ENCODE assay signal across 1 cellular context in genomic region chr19:12669272-12670158, GRCh38.
TF ChIP-seq lines count a peak whose summit lies in the region.

No MANE protein-coding gene starts in this region.

TF ChIP-seq in HepG2, 621 proteins besides CTCF, POLR2A, EP300 and RAD21 (continued from another document and continues in another):
- TF ChIP-seq ESRRA (CRISPR knock-in tag; IDR thresholded peaks at IDR 0.05; ENCODE audit: low read depth) (0 out of 2 replicates have a peak, but pooled peaks have one; percentile 25), ZBTB38 (CRISPR knock-in tag; IDR thresholded peaks at IDR 0.05) (no peak; the same call in 1 of the 2 replicates), SMAD3 (CRISPR knock-in tag; IDR thresholded peaks at IDR 0.05) (peak; percentile 56; the same call in 1 of the 2 replicates), ZNF7 (CRISPR knock-in tag; IDR thresholded peaks at IDR 0.05) (no peak), ZNF891 (CRISPR knock-in tag; IDR thresholded peaks at IDR 0.05) (0 out of 2 replicates have a peak, but pooled peaks have one; percentile 5), SOX5 (CRISPR knock-in tag; IDR thresholded peaks at IDR 0.05; ENCODE audit: borderline replicate concordance) (no peak), FOXA1 (IDR thresholded peaks at IDR 0.05) (no peak), FOXA1 (CRISPR knock-in tag; IDR thresholded peaks at IDR 0.05) (peak; percentile 24; the same call in 1 of the 2 replicates), KLF9 (CRISPR knock-in tag; IDR thresholded peaks at IDR 0.05; ENCODE audit: low read depth) (peak; percentile 22; the same call in 1 of the 2 replicates), PLRG1 (conservative IDR thresholded peaks at IDR 0.05) (no peak), ASH2L (IDR thresholded peaks at IDR 0.05; ENCODE audit: insufficient read length, low read depth, low read length) (peak; percentile 100), ZNF567 (CRISPR knock-in tag; IDR thresholded peaks at IDR 0.05; ENCODE audit: borderline replicate concordance) (no peak), PTBP1 (IDR thresholded peaks at IDR 0.05; ENCODE audit: low read depth, low read length, poor library complexity, severe bottlenecking) (no peak), ZNF776 (CRISPR knock-in tag; IDR thresholded peaks at IDR 0.05) (no peak; the same call in 1 of the 2 replicates), TEAD2 (CRISPR knock-in tag; IDR thresholded peaks at IDR 0.05) (no peak), ZNF256 (CRISPR knock-in tag; conservative IDR thresholded peaks at IDR 0.05) (0 out of 2 replicates have a peak, but pooled peaks have one; percentile 60), U2AF2 (IDR thresholded peaks at IDR 0.05; ENCODE audit: low read depth, low read length) (no peak), ZNF296 (CRISPR knock-in tag; conservative IDR thresholded peaks at IDR 0.05) (no peak; the same call in 1 of the 2 replicates), SALL1 (CRISPR knock-in tag; IDR thresholded peaks at IDR 0.05) (peak; percentile 58), IKZF4 (CRISPR knock-in tag; IDR thresholded peaks at IDR 0.05; ENCODE audit: borderline replicate concordance, low read depth, not compliant biosample characterization) (no peak), KAT7 (CRISPR knock-in tag; IDR thresholded peaks at IDR 0.05; ENCODE audit: borderline replicate concordance) (peak; percentile 47; the same call in 1 of the 2 replicates), ATF6 (CRISPR knock-in tag; conservative IDR thresholded peaks at IDR 0.05) (no peak), CBX2 (IDR thresholded peaks at IDR 0.05; ENCODE audit: low read depth, low read length) (no peak), CBX2 (CRISPR knock-in tag; IDR thresholded peaks at IDR 0.05; ENCODE audit: low read depth) (no peak), ZNF292 (CRISPR knock-in tag; IDR thresholded peaks at IDR 0.05; ENCODE audit: borderline replicate concordance, low read depth) (no peak), ZNF850 (CRISPR knock-in tag; conservative IDR thresholded peaks at IDR 0.05) (no peak), HOXD1 (CRISPR knock-in tag; IDR thresholded peaks at IDR 0.05) (no peak), ZNF367 (CRISPR knock-in tag; IDR thresholded peaks at IDR 0.05; ENCODE audit: borderline replicate concordance) (no peak), CENPT (CRISPR knock-in tag; IDR thresholded peaks at IDR 0.05; ENCODE audit: low read depth) (no peak), ZNF670 (CRISPR knock-in tag; IDR thresholded peaks at IDR 0.05; ENCODE audit: borderline replicate concordance) (0 out of 2 replicates have a peak, but pooled peaks have one; percentile 29), FOSL1 (CRISPR knock-in tag; IDR thresholded peaks at IDR 0.05; ENCODE audit: borderline replicate concordance) (no peak), RERE (CRISPR knock-in tag; IDR thresholded peaks at IDR 0.05; ENCODE audit: low read depth) (no peak), MYPOP (CRISPR knock-in tag; IDR thresholded peaks at IDR 0.05) (no peak; the same call in 1 of the 2 replicates), SAP130 (CRISPR knock-in tag; IDR thresholded peaks at IDR 0.05; ENCODE audit: low read depth) (peak; percentile 91), FOXP4 (CRISPR knock-in tag; IDR thresholded peaks at IDR 0.05) (no peak), NONO (IDR thresholded peaks at IDR 0.05) (no peak), NONO (CRISPR knock-in tag; conservative IDR thresholded peaks at IDR 0.05) (peak; percentile 74), ARHGAP35 (CRISPR knock-in tag; IDR thresholded peaks at IDR 0.05; ENCODE audit: borderline replicate concordance) (no peak), ZNF784 (CRISPR knock-in tag; IDR thresholded peaks at IDR 0.05; ENCODE audit: borderline replicate concordance) (peak; percentile 53; the same call in 1 of the 2 replicates), ZNF513 (CRISPR knock-in tag; conservative IDR thresholded peaks at IDR 0.05) (no peak), ZFP37 (CRISPR knock-in tag; IDR thresholded peaks at IDR 0.05; ENCODE audit: borderline replicate concordance) (no peak; the same call in 1 of the 2 replicates), NFRKB (IDR thresholded peaks at IDR 0.05) (no peak), NFIB (CRISPR knock-in tag; IDR thresholded peaks at IDR 0.05; ENCODE audit: borderline replicate concordance) (no peak), STAT5B (CRISPR knock-in tag; IDR thresholded peaks at IDR 0.05) (no peak), AGO2 (optimal IDR thresholded peaks at IDR 0.05; ENCODE audit: low read depth, low read length) (no peak), RNF219 (CRISPR knock-in tag; IDR thresholded peaks at IDR 0.05) (no peak), CCAR2 (optimal IDR thresholded peaks at IDR 0.05; ENCODE audit: low read depth, low read length) (no peak), ZNF512B (CRISPR knock-in tag; IDR thresholded peaks at IDR 0.05; ENCODE audit: borderline replicate concordance) (no peak), NFYB (CRISPR knock-in tag; IDR thresholded peaks at IDR 0.05) (peak; percentile 25; the same call in 1 of the 2 replicates), ZNF792 (CRISPR knock-in tag; IDR thresholded peaks at IDR 0.05) (no peak)
